8 cellular contexts compared by ENCODE assay signal in the genomic region with DNA sequence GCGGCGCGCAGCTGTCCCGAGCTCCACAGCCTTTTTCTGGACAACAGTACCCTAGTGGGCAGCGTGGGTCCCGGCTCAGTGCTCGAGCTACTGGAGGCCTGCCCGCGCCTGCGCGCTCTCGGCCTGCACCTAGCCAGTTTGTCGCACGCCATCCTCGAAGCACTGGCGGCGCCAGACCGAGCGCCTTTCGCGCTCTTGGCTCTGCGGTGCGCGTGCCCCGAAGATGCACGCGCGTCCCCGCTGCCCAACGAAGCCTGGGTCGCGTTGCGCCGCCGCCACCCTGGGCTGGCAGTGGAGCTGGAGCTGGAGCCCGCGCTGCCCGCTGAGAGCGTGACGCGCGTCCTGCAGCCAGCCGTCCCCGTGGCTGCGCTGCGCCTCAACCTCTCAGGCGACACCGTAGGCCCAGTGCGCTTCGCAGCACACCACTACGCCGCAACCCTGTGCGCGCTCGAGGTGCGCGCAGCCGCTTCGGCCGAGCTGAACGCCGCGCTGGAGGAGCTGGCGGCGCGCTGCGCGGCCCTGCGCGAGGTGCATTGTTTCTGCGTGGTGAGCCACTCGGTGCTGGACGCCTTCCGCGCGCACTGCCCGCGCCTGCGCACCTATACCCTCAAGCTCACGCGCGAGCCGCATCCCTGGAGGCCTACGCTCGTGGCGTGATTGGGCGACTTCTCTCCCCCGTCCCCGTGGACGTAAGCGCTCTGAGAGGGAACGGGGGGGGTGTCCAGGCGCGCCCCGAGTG. TPM values are rescaled to one million over a fixed set of nuclear protein-coding genes. Genes with fewer than 3 reads are reported as not detected.
DNase-seq lines count a peak whose midpoint lies in the region; ATAC-seq and TF ChIP-seq lines count a peak whose summit lies in the region.

No MANE protein-coding gene starts in this region.

- peak overlapping the region; percentile 49 for H3K4me3 Mint-ChIP-seq in activated CD8-positive, alpha-beta memory T cell treated with anti-CD3 and anti-CD28 coated beads, Interleukin-2, amount 10 ng/mL, durations not matched to agents 7 days and 5 days
- peak overlapping the region; percentile 56 for H3K4me3 Mint-ChIP-seq in activated B cell treated with CpG ODN at 0.5 μM for 24 hours

- H3K4me1 Mint-ChIP-seq in activated CD8-positive, alpha-beta memory T cell treated with anti-CD3 and anti-CD28 coated beads, Interleukin-2, amount 10 ng/mL, durations not matched to agents 7 days and 5 days: peaks cover 47% of the 10 kb centered on the region
- H3K4me1 Mint-ChIP-seq in activated B cell treated with CpG ODN at 0.5 μM for 24 hours: peaks cover 45% of the 10 kb centered on the region

- POLR2A ChIA-PET in activated B cell treated with CpG ODN at 0.5 μM for 24 hours (lab: Charles Lee): interaction anchor here (0.6 to 1.1 kb wide), 6 partner anchors 9 to 300 kb away, joined by 3 to 5 read pairs (median 4); partner anchors contain the start of genes B3GNT9 and MATCAP1

- peaks cover 7% of the 10 kb centered on the region for H3K36me3 Mint-ChIP-seq in activated CD8-positive, alpha-beta memory T cell treated with anti-CD3 and anti-CD28 coated beads, Interleukin-2, amount 10 ng/mL, durations not matched to agents 7 days and 5 days
- peaks cover 3% of the 10 kb centered on the region for H3K36me3 Mint-ChIP-seq in activated B cell treated with CpG ODN at 0.5 μM for 24 hours (ENCODE audit: low read depth)

- no peak for TF ChIP-seq RAD21 in neural cell (conservative IDR thresholded peaks at IDR 0.05)

- H3K9me3 ChIP-seq in esophagus squamous epithelium (no peaks in the 10 kb centered on the region), neural cell (ENCODE audit: low read length) (no peaks in the 10 kb centered on the region)

- intact Hi-C loops in activated B cell treated with CpG ODN at 0.5 μM for 24 hours (cut with micrococcal nuclease) (loop anchor here (5.0 kb wide), 1 partner anchor 1374 kb away; the partner anchor contains the start of gene ZFP90), esophagus squamous epithelium (cut with DNase I) (no loop called here)

- H3K9me2 ChIP-seq in neural cell (ENCODE audit: insufficient read depth, low read length): no peaks in the 10 kb centered on the region

- TF ChIP-seq EP300 in neural cell (conservative IDR thresholded peaks at IDR 0.05; ENCODE audit: poor library complexity, severe bottlenecking): peak; percentile 59

- DNase-seq in activated CD8-positive, alpha-beta memory T cell treated with anti-CD3 and anti-CD28 coated beads, Interleukin-2, amount 10 ng/mL, durations not matched to agents 7 days and 5 days: peak; percentile 65
- DNase-seq in activated CD8-positive, alpha-beta memory T cell treated with anti-CD3 and anti-CD28 coated beads for 24 hours: no peak
- DNase-seq in activated B cell treated with CpG ODN at 0.5 μM for 24 hours: no peak
- no peak for DNase-seq in esophagus squamous epithelium (lab: John Stamatoyannopoulos, UW)
- no peak for DNase-seq in HCEC 1CT

- H3K9ac ChIP-seq in neural cell (ENCODE audit: low read length): peak overlapping the region; percentile 81

- H2AFZ ChIP-seq in neural cell (ENCODE audit: low read depth, low read length): peak overlapping the region; percentile 69

- peak overlapping the region; percentile 15 to 63 (median 46) for H3K4me3 ChIP-seq in esophagus squamous epithelium
- peak overlapping the region; percentile 88 for H3K4me3 ChIP-seq in neural cell (ENCODE audit: low read length)

- H3K27ac ChIP-seq in esophagus squamous epithelium (peak overlapping the region; percentile 60 to 87 (median 80)), neural cell (ENCODE audit: low read length) (peak overlapping the region; percentile 46)

- no peaks in the 10 kb centered on the region for H4K20me1 ChIP-seq in neural cell (ENCODE audit: insufficient read depth)

- no peaks in the 10 kb centered on the region for H3K9me3 Mint-ChIP-seq in activated CD8-positive, alpha-beta memory T cell treated with anti-CD3 and anti-CD28 coated beads, Interleukin-2, amount 10 ng/mL, durations not matched to agents 7 days and 5 days (ENCODE audit: low read depth)
- no peaks in the 10 kb centered on the region for H3K9me3 Mint-ChIP-seq in activated B cell treated with CpG ODN at 0.5 μM for 24 hours

- peaks cover 40 to 76% (median 51%) of the 10 kb centered on the region in 3 donors for H3K4me1 ChIP-seq in esophagus squamous epithelium

- H3K36me3 ChIP-seq in esophagus squamous epithelium (peaks cover 0 to 12% (median 0%) of the 10 kb centered on the region in 3 donors), neural cell (ENCODE audit: insufficient read depth, low read length) (no peaks in the 10 kb centered on the region)

- no peak overlapping the region for H3K27ac Mint-ChIP-seq in activated CD8-positive, alpha-beta memory T cell treated with anti-CD3 and anti-CD28 coated beads, Interleukin-2, amount 10 ng/mL, durations not matched to agents 7 days and 5 days
- no peak overlapping the region for H3K27ac Mint-ChIP-seq in activated B cell treated with CpG ODN at 0.5 μM for 24 hours

- TF ChIP-seq CTCF in activated B cell treated with CpG ODN at 0.5 μM for 24 hours (IDR thresholded peaks at IDR 0.05) (no peak), esophagus squamous epithelium (IDR thresholded peaks at IDR 0.05) (no peak), neural cell (IDR thresholded peaks at IDR 0.05; ENCODE audit: poor library complexity, severe bottlenecking) (peak; percentile 50)

- no peaks in the 10 kb centered on the region for H3K79me2 ChIP-seq in neural cell (replicated peaks; ENCODE audit: insufficient read depth, low read length)

- CTCF ChIA-PET in activated CD8-positive, alpha-beta memory T cell treated with anti-CD3 and anti-CD28 coated beads, Interleukin-2, amount 10 ng/mL, durations not matched to agents 7 days and 5 days (lab: Charles Lee): interaction anchor here (0.9 to 17.0 kb wide), 12 partner anchors 8 to 220 kb away, joined by 3 to 395 read pairs (median 4); partner anchors contain the start of genes CES3 and MATCAP1
- CTCF ChIA-PET in activated B cell treated with CpG ODN at 0.5 μM for 24 hours (lab: Charles Lee): interaction anchor here (0.7 to 1.3 kb wide), 2 partner anchors 8 to 64 kb away, joined by 3 read pairs; partner anchors contain the start of gene TMEM208

- WGBS in esophagus squamous epithelium, 2 donors: 30% methylated on average over 12 of the region's 95 CpGs; no CpG with 5 or more reads in 1 of the 2 donors

- no peaks in the 10 kb centered on the region for H3F3A ChIP-seq in neural cell (ENCODE audit: insufficient read depth, low read length, poor library complexity, severe bottlenecking)

- peak in 1 of 4 donors; percentile 46 for TF ChIP-seq POLR2A in esophagus squamous epithelium (IDR thresholded peaks at IDR 0.05)

- peak overlapping the region; percentile 48 for H3K4me2 ChIP-seq in neural cell (ENCODE audit: low read length)

- H3K27me3 Mint-ChIP-seq in activated CD8-positive, alpha-beta memory T cell treated with anti-CD3 and anti-CD28 coated beads, Interleukin-2, amount 10 ng/mL, durations not matched to agents 7 days and 5 days: peaks cover 41% of the 10 kb centered on the region
- H3K27me3 Mint-ChIP-seq in activated B cell treated with CpG ODN at 0.5 μM for 24 hours: peaks cover 43% of the 10 kb centered on the region

- ATAC-seq in activated CD8-positive, alpha-beta memory T cell treated with anti-CD3 and anti-CD28 coated beads, Interleukin-2, amount 10 ng/mL, durations not matched to agents 7 days and 5 days: no peak
- ATAC-seq in activated B cell treated with CpG ODN at 0.5 μM for 24 hours (ENCODE audit: low read depth) (no peak), GM21515 (IDR thresholded peaks at IDR 0.05; ENCODE audit: unreplicated experiment) (no peak), GM21723 (IDR thresholded peaks at IDR 0.05; ENCODE audit: unreplicated experiment) (no peak)

- H3K27me3 ChIP-seq in esophagus squamous epithelium (peaks cover 0 to 49% (median 0%) of the 10 kb centered on the region in 4 donors), neural cell (ENCODE audit: insufficient read depth, low read depth, low read length) (peaks cover 100% of the 10 kb centered on the region)

TF ChIP-seq in neural cell, 6 proteins besides CTCF, POLR2A, EP300 and RAD21 (continues in another document):
- TF ChIP-seq EZH2 (IDR thresholded peaks at IDR 0.05; ENCODE audit: borderline replicate concordance, insufficient read depth, low read length, poor library complexity, severe bottlenecking): no peak
- peak; percentile 79 for TF ChIP-seq POLR2AphosphoS5 (IDR thresholded peaks at IDR 0.05)
- TF ChIP-seq MXI1 (conservative IDR thresholded peaks at IDR 0.05; ENCODE audit: poor library complexity, severe bottlenecking): peak; percentile 67

RNA-seq across cellular contexts. Expression of gene HSF4, which starts 1.2 kb away (rescaled TPM):
- total RNA-seq in activated CD8-positive, alpha-beta memory T cell treated with anti-CD3 and anti-CD28 coated beads, Interleukin-2, amount 10 ng/mL, durations not matched to agents 7 days and 5 days: 10 to 100 TPM; 15.0 to 43.7 TPM
- total RNA-seq in activated B cell treated with CpG ODN at 0.5 μM for 24 hours (5.9 and 7.3 TPM in 2 replicates), esophagus squamous epithelium (10 to 100 TPM in 3 of 4 donors, 1 to 10 TPM in 1; 3.7 to 59.5 (median 19.6) TPM)
- polyA plus RNA-seq in neural cell: 12.7 and 27.9 TPM in 2 replicates
- polyA minus RNA-seq in neural cell: 3.9 and 8.5 TPM in 2 replicates

RNA-seq across cellular contexts. Expression of gene FBXL8, which starts 3.6 kb away (rescaled TPM):
- total RNA-seq in activated CD8-positive, alpha-beta memory T cell treated with anti-CD3 and anti-CD28 coated beads, Interleukin-2, amount 10 ng/mL, durations not matched to agents 7 days and 5 days: 10 to 100 TPM; 15.7 to 24.5 TPM
- total RNA-seq in activated B cell treated with CpG ODN at 0.5 μM for 24 hours (5.6 and 6.5 TPM in 2 replicates), esophagus squamous epithelium (10 to 100 TPM in 3 of 4 donors, 1 to 10 TPM in 1; 10.0 to 34.5 (median 19.9) TPM)
- polyA plus RNA-seq in neural cell: 1.2 and 2.8 TPM in 2 replicates
- polyA minus RNA-seq in neural cell: not detected in 2 replicates

RNA-seq across cellular contexts. Expression of gene TRADD, which starts 3.6 kb away (rescaled TPM):
- 10 to 100 TPM; 36.4 to 52.6 TPM for total RNA-seq in activated CD8-positive, alpha-beta memory T cell treated with anti-CD3 and anti-CD28 coated beads, Interleukin-2, amount 10 ng/mL, durations not matched to agents 7 days and 5 days
- total RNA-seq in activated B cell treated with CpG ODN at 0.5 μM for 24 hours (31.5 and 37.3 TPM in 2 replicates), esophagus squamous epithelium (10 to 100 TPM; 27.7 to 39.8 (median 35.5) TPM)
- polyA plus RNA-seq in neural cell: 0.96 TPM in 1 of 2 replicates, not detected in the other
- not detected in 2 replicates for polyA minus RNA-seq in neural cell

RNA-seq across cellular contexts. Expression of gene NOL3, which starts 7.0 kb away (rescaled TPM):
- 10 to 100 TPM in 1 of 2 experiments, 1 to 10 TPM in 1; 3.3 to 10.3 TPM for total RNA-seq in activated CD8-positive, alpha-beta memory T cell treated with anti-CD3 and anti-CD28 coated beads, Interleukin-2, amount 10 ng/mL, durations not matched to agents 7 days and 5 days
- total RNA-seq in activated B cell treated with CpG ODN at 0.5 μM for 24 hours: 0.64 and 0.91 TPM in 2 replicates
- 10 to 100 TPM; 25.1 to 56.1 (median 36.7) TPM for total RNA-seq in esophagus squamous epithelium
- polyA plus RNA-seq in neural cell: 8.4 and 17.0 TPM in 2 replicates
- 1.2 and 1.5 TPM in 2 replicates for polyA minus RNA-seq in neural cell

RNA-seq across cellular contexts. Expression of gene B3GNT9, which starts 12.5 kb away (rescaled TPM):
- total RNA-seq in activated CD8-positive, alpha-beta memory T cell treated with anti-CD3 and anti-CD28 coated beads, Interleukin-2, amount 10 ng/mL, durations not matched to agents 7 days and 5 days: 1 to 10 TPM; 5.6 to 7.9 TPM
- total RNA-seq in activated B cell treated with CpG ODN at 0.5 μM for 24 hours: 0.64 and 0.93 TPM in 2 replicates
- total RNA-seq in esophagus squamous epithelium: 10 to 100 TPM in 2 of 4 donors, 1 to 10 TPM in 2; 4.1 to 13.1 (median 8.4) TPM
- polyA plus RNA-seq in neural cell: not detected in 2 replicates
- polyA minus RNA-seq in neural cell: 0.24 TPM in 1 of 2 replicates, not detected in the other
